In the genomic region with DNA sequence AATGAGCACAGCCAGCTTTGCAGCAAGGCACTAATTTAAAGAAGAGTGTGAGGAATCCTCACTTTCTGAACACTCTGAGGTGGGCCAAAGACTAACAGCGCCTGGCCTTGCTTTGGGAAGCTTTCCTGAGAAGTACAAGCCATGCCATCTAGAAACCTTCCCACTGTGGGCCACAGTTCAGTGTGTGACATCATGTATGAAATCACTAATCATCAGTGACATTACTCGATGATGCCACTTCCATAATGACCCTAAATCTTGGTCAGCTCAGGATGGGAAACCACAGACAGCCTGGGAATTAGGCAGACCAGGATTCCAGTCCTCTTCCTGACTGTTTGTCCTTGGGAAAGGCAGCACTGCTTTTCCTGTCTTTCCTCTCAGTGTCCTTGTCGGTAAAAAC, we compare ENCODE assay signal across 25 cellular contexts.
"Had no signal": no experiment of that assay in that cellular context is flagged by ENCODE, and none has a peak within 500 bp of the region (broad histone marks: within the 10 kb centered on the region; RNA-seq: fewer than 3 reads in every experiment).

No MANE protein-coding gene starts in this region.

- H3K9me3 ChIP-seq: Peyer's patch, SJCRH30, SK-N-SH had no signal

- H3K4me3 ChIP-seq: Peyer's patch, SJCRH30 had no signal

- ATAC-seq: activated T-cell treated with anti-CD3 and anti-CD28 coated beads, Interleukin-2, amount 50 U/mL, for 4 hours had no signal

- H3K9ac ChIP-seq: KMS-11, SK-N-SH had no signal

- H3K27me3 ChIP-seq: brain microvascular endothelial cell, Peyer's patch, SJCRH30 had no signal

- DNase-seq: activated CD4-positive, alpha-beta memory T cell treated with anti-CD3 and anti-CD28 coated beads for 36 hours; activated CD4-positive, alpha-beta T cell treated with anti-CD3 and anti-CD28 coated beads, Interleukin-2, amount 10 ng/mL, durations not matched to agents 7 days and 5 days; activated CD4-positive, CD25-positive, alpha-beta regulatory T cell; activated CD8-positive, alpha-beta memory T cell treated with anti-CD3 and anti-CD28 coated beads for 24 hours; activated gamma-delta T cell treated with Interleukin-2 at 50 U/mL for 16 hours; activated naive CD4-positive, alpha-beta T cell treated with anti-CD3 and anti-CD28 coated beads, Interleukin-2, amount 10 ng/mL, durations not matched to agents 7 days and 5 days; activated naive CD8-positive, alpha-beta T cell treated with anti-CD3 and anti-CD28 coated beads for 36 hours; activated T-cell treated with anti-CD3 and anti-CD28 coated beads, Interleukin-2, amount 50 U/mL, for 4 hours; brain microvascular endothelial cell; NCI-H1092; NCI-H1417; NCI-H1930; NCI-H2171; NCI-H2227 treated with DMSO at 0.1 percent for 48 hours; NCI-H446 treated with DMSO at 0.1 percent for 48 hours; NCI-H524 treated with DMSO at 0.1 percent for 48 hours; NCI-H748 treated with DMSO at 0.1 percent for 48 hours; Peyer's patch; Right ventricle myocardium superior; SJCRH30; SK-N-SH; T-helper 1 cell had no signal

- H3K36me3 ChIP-seq: brain microvascular endothelial cell, Peyer's patch, SJCRH30 had no signal

- H3K4me1 ChIP-seq: Peyer's patch, SJCRH30 had no signal

- H3K4me2 ChIP-seq: KMS-11, SK-N-SH had no signal

- H3K27ac ChIP-seq: brain microvascular endothelial cell, KMS-11, Peyer's patch, RWPE1, SJCRH30, VCaP had no signal
